Comparison of ENCODE assay signal across 28 cellular contexts in the genomic region with DNA sequence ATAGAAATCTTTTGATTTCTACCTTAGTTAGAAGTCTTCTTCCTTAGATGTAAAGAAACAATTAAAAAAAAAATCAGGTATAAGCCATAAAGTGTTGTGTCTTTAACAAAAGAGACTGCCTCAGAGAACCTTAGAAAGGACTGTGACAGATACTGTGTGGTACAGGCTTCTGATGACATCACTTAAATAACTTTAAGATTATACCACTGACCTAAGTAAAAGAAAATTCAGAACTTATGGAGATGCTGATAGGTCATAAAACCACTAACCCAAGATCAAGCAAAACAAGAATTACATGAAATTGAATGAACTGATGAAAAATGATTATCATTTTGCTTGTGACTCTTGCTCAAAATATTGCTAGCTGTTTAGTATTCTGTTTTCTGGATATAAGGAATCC.
"Had no signal": no experiment of that assay in that cellular context is flagged by ENCODE, and none has a peak within 500 bp of the region (broad histone marks: within the 10 kb centered on the region; RNA-seq: fewer than 3 reads in every experiment).

No MANE protein-coding gene starts in this region.

- ATAC-seq: activated CD4-positive, CD25-positive, alpha-beta regulatory T cell treated with anti-CD3 and anti-CD28 coated beads, Interleukin-2, amount 50 U/mL, for 24 hours; activated CD8-positive, alpha-beta T cell treated with anti-CD3 and anti-CD28 coated beads for 36 hours; activated T-cell treated with anti-CD3 and anti-CD28 coated beads, Interleukin-2, amount 50 U/mL, for 72 hours; SK-N-SH treated with all-trans-retinoic acid at 6 μM for 48 hours had no signal

- H3K36me3 ChIP-seq: breast epithelium, Peyer's patch, SJSA1 had no signal

- H3K4me2 ChIP-seq: KMS-11 had no signal

- H3K4me3 ChIP-seq: breast epithelium, Peyer's patch, SJSA1 had no signal

- H3K36me3 Mint-ChIP-seq: activated naive CD4-positive, alpha-beta T cell treated with anti-CD3 and anti-CD28 coated beads, Interleukin-2, amount 10 ng/mL, durations not matched to agents 7 days and 5 days had no signal

- H3K27me3 Mint-ChIP-seq: activated CD8-positive, alpha-beta T cell treated with anti-CD3 and anti-CD28 coated beads for 36 hours; activated naive CD4-positive, alpha-beta T cell treated with anti-CD3 and anti-CD28 coated beads, Interleukin-2, amount 10 ng/mL, durations not matched to agents 7 days and 5 days; activated naive CD8-positive, alpha-beta T cell treated with anti-CD3 and anti-CD28 coated beads for 36 hours had no signal

- H3K4me1 Mint-ChIP-seq: activated naive CD4-positive, alpha-beta T cell treated with anti-CD3 and anti-CD28 coated beads, Interleukin-2, amount 10 ng/mL, durations not matched to agents 7 days and 5 days; activated naive CD8-positive, alpha-beta T cell treated with anti-CD3 and anti-CD28 coated beads for 36 hours had no signal

- H3K27ac Mint-ChIP-seq: activated CD8-positive, alpha-beta T cell treated with anti-CD3 and anti-CD28 coated beads for 36 hours; activated naive CD4-positive, alpha-beta T cell treated with anti-CD3 and anti-CD28 coated beads, Interleukin-2, amount 10 ng/mL, durations not matched to agents 7 days and 5 days; activated naive CD8-positive, alpha-beta T cell treated with anti-CD3 and anti-CD28 coated beads for 36 hours; activated T-cell treated with anti-CD3 and anti-CD28 coated beads, Interleukin-2, amount 50 U/mL, for 72 hours; activated T-helper 2 cell treated with anti-CD3 and anti-CD28 coated beads, Interferon-gamma antibody, Interleukin-2, Interleukin-4, amounts not matched to agents 10 μg/mL and 5 μg/mL and 100 μg/mL, durations not matched to agents 14 hours and 24 hours and 36 hours had no signal

- H3K9ac ChIP-seq: KMS-11 had no signal

- H3K27me3 ChIP-seq: breast epithelium, Peyer's patch, SJSA1 had no signal

- DNase-seq: activated CD4-positive, alpha-beta T cell treated with anti-CD3 and anti-CD28 coated beads for 4 hours; activated CD8-positive, alpha-beta memory T cell treated with anti-CD3 and anti-CD28 coated beads, Interleukin-2, amount 50 U/mL, for 4 hours; activated CD8-positive, alpha-beta T cell treated with anti-CD3 and anti-CD28 coated beads for 36 hours; activated gamma-delta T cell treated with Interleukin-2 at 50 U/mL for 16 hours; activated naive CD4-positive, alpha-beta T cell treated with anti-CD3 and anti-CD28 coated beads, Interleukin-2, amount 10 ng/mL, durations not matched to agents 7 days and 5 days; activated naive CD8-positive, alpha-beta T cell treated with anti-CD3 and anti-CD28 coated beads for 36 hours; activated T-cell treated with anti-CD3 and anti-CD28 coated beads, Interleukin-2, amount 50 U/mL, for 72 hours; anterior cingulate cortex; caudate nucleus; NCI-H1092 treated with DMSO at 0.1 percent for 48 hours; NCI-H1417 treated with DMSO at 0.1 percent for 48 hours; NCI-H1694; NCI-H2029; NCI-H2107; NCI-H2171 treated with DMSO at 0.1 percent for 48 hours; NCI-H345; NCI-H510A; NCI-H69; Peyer's patch; Right ventricle myocardium superior; SW 1271 had no signal

- H3K9me3 ChIP-seq: SJSA1 had no signal

- H3K4me1 ChIP-seq: breast epithelium, Peyer's patch, SJSA1 had no signal

- H3K4me3 Mint-ChIP-seq: activated CD8-positive, alpha-beta T cell treated with anti-CD3 and anti-CD28 coated beads for 36 hours; activated naive CD4-positive, alpha-beta T cell treated with anti-CD3 and anti-CD28 coated beads, Interleukin-2, amount 10 ng/mL, durations not matched to agents 7 days and 5 days; activated naive CD8-positive, alpha-beta T cell treated with anti-CD3 and anti-CD28 coated beads for 36 hours; activated T-cell treated with anti-CD3 and anti-CD28 coated beads, Interleukin-2, amount 50 U/mL, for 72 hours had no signal

- H3K27ac ChIP-seq: breast epithelium, KMS-11, Peyer's patch, RWPE1, SJSA1 had no signal
